In genomic region chr9:107330420-107330819, GRCh38 we compare ENCODE assay signal across 30 cellular contexts.
"Had no signal": no experiment of that assay in that cellular context is flagged by ENCODE, and none has a peak within 500 bp of the region (broad histone marks: within the 10 kb centered on the region; RNA-seq: fewer than 3 reads in every experiment).

No MANE protein-coding gene starts in this region.

- H3K27me3 Mint-ChIP-seq: activated B cell treated with CpG ODN at 0.5 μM for 24 hours; activated CD4-positive, alpha-beta memory T cell treated with anti-CD3 and anti-CD28 coated beads for 36 hours; activated CD4-positive, alpha-beta T cell treated with anti-CD3 and anti-CD28 coated beads, Interleukin-2, amount 10 ng/mL, durations not matched to agents 7 days and 5 days; activated naive CD8-positive, alpha-beta T cell treated with anti-CD3 and anti-CD28 coated beads, Interleukin-2, amount 50 U/mL, for 24 hours; brain; T-cell had no signal

- FAIRE-seq: astrocyte, TTC549 had no signal

- H3K4me3 ChIP-seq: cardiac muscle cell, Peyer's patch had no signal

- H3K9me3 Mint-ChIP-seq: activated CD4-positive, alpha-beta memory T cell treated with anti-CD3 and anti-CD28 coated beads for 36 hours; activated naive CD4-positive, alpha-beta T cell treated with anti-CD3 and anti-CD28 coated beads, Interleukin-2, amount 50 U/mL, for 72 hours; activated naive CD8-positive, alpha-beta T cell treated with anti-CD3 and anti-CD28 coated beads, Interleukin-2, amount 50 U/mL, for 24 hours had no signal

- H3K9me3 ChIP-seq: Peyer's patch had no signal

- H3K4me3 Mint-ChIP-seq: activated B cell treated with CpG ODN at 0.5 μM for 24 hours; activated CD4-positive, alpha-beta memory T cell treated with anti-CD3 and anti-CD28 coated beads for 36 hours; activated CD4-positive, alpha-beta T cell treated with anti-CD3 and anti-CD28 coated beads, Interleukin-2, amount 10 ng/mL, durations not matched to agents 7 days and 5 days; activated naive CD8-positive, alpha-beta T cell treated with anti-CD3 and anti-CD28 coated beads, Interleukin-2, amount 50 U/mL, for 24 hours; brain; T-cell had no signal

- H3K27me3 ChIP-seq: cardiac muscle cell, Peyer's patch had no signal

- DNase-seq: activated B cell treated with CpG ODN at 0.5 μM for 24 hours; activated CD4-positive, alpha-beta memory T cell treated with anti-CD3 and anti-CD28 coated beads for 36 hours; activated CD4-positive, alpha-beta T cell treated with anti-CD3 and anti-CD28 coated beads, Interleukin-2, amount 10 ng/mL, durations not matched to agents 7 days and 5 days; activated CD8-positive, alpha-beta memory T cell treated with anti-CD3 and anti-CD28 coated beads for 24 hours; activated effector memory CD4-positive, alpha-beta T cell treated with anti-CD3 and anti-CD28 coated beads, Interleukin-2, amount 50 U/mL, for 16 hours; activated naive CD4-positive, alpha-beta T cell treated with Interleukin-2 at 50 U/mL for 16 hours; activated naive CD8-positive, alpha-beta T cell treated with anti-CD3 and anti-CD28 coated beads, Interleukin-2, amount 50 U/mL, for 24 hours; activated T-cell treated with anti-CD3 and anti-CD28 coated beads for 4 hours; amygdala; MM.1S; NCI-H1105; NCI-H1436; NCI-H1694 treated with DMSO at 0.1 percent for 48 hours; NCI-H2029 treated with DMSO at 0.1 percent for 48 hours; NCI-H345; NCI-H510A; NCI-H526 treated with DMSO at 0.1 percent for 48 hours; NCI-H82; OCI-M1; Peyer's patch; SHP77; T-cell; T-helper 2 cell; T1000 had no signal

- H3K27ac ChIP-seq: cardiac muscle cell, Peyer's patch, RWPE1 had no signal

- H3K4me1 ChIP-seq: Peyer's patch had no signal

- ATAC-seq: activated naive CD4-positive, alpha-beta T cell treated with anti-CD3 and anti-CD28 coated beads, Interleukin-2, amount 50 U/mL, for 72 hours; activated naive CD8-positive, alpha-beta T cell treated with anti-CD3 and anti-CD28 coated beads, Interleukin-2, amount 50 U/mL, for 24 hours; T-cell had no signal

- H3K27ac Mint-ChIP-seq: activated B cell treated with CpG ODN at 0.5 μM for 24 hours; activated CD4-positive, alpha-beta memory T cell treated with anti-CD3 and anti-CD28 coated beads for 36 hours; activated CD4-positive, alpha-beta T cell treated with anti-CD3 and anti-CD28 coated beads, Interleukin-2, amount 10 ng/mL, durations not matched to agents 7 days and 5 days; activated naive CD4-positive, alpha-beta T cell treated with anti-CD3 and anti-CD28 coated beads, Interleukin-2, amount 50 U/mL, for 72 hours; activated naive CD8-positive, alpha-beta T cell treated with anti-CD3 and anti-CD28 coated beads, Interleukin-2, amount 50 U/mL, for 24 hours; brain; T-cell had no signal
